Comparison of ENCODE assay signal across 8 cellular contexts in genomic region chr3:161171113-161171512, GRCh38. TPM values are rescaled to one million over a fixed set of nuclear protein-coding genes. Genes with fewer than 3 reads are reported as not detected.
DNase-seq lines count a peak whose midpoint lies in the region; ATAC-seq and TF ChIP-seq lines count a peak whose summit lies in the region.

No MANE protein-coding gene starts in this region.

- H3K4me1 ChIP-seq in colonic mucosa = no peaks in the 10 kb centered on the region
- H3K4me1 ChIP-seq in right lobe of liver = no peaks in the 10 kb centered on the region
- no peaks in the 10 kb centered on the region for H3K4me1 ChIP-seq in smooth muscle cell (ENCODE audit: low read depth)
- peaks cover 0 to 6% (median 0%) of the 10 kb centered on the region in 6 donors for H3K4me1 ChIP-seq in spleen

- H3K36me3 ChIP-seq in colonic mucosa (no peaks in the 10 kb centered on the region), right lobe of liver (no peaks in the 10 kb centered on the region), smooth muscle cell (ENCODE audit: low read depth) (no peaks in the 10 kb centered on the region), spleen (no peaks in the 10 kb centered on the region)

- H3K4me2 ChIP-seq in smooth muscle cell = no peak overlapping the region

- H4K20me1 ChIP-seq in smooth muscle cell (ENCODE audit: low read depth) = no peaks in the 10 kb centered on the region

- intact Hi-C loops in colonic mucosa (cut with DNase I) (no loop called here), right lobe of liver (cut with DNase I) (no loop called here), spleen (cut with DNase I; ENCODE audit: low total_unique reads) (no loop called here)

- peak; percentile 54 to 99 (median 78) for ATAC-seq in right lobe of liver
- ATAC-seq in omental fat pad (ENCODE audit: low FRiP score) = no peak

- POLR2A ChIA-PET in AG04450 (lab: Yijun Ruan, JAX) = no interaction called here

- H3K9me3 ChIP-seq in AG04450 (ENCODE audit: control insufficient read depth, insufficient read depth, low read length) (no peaks in the 10 kb centered on the region; the same call in 1 of the 2 replicates), colonic mucosa (no peaks in the 10 kb centered on the region), right lobe of liver (no peaks in the 10 kb centered on the region), smooth muscle cell (replicated peaks; ENCODE audit: low read depth) (no peaks in the 10 kb centered on the region), spleen (peaks cover 0 to 16% (median 8%) of the 10 kb centered on the region in 8 donors)

- no peak overlapping the region for H3K4me3 ChIP-seq in AG04450 (ENCODE audit: low read depth, low read length)
- H3K4me3 ChIP-seq in colonic mucosa = no peak overlapping the region
- no peak overlapping the region for H3K4me3 ChIP-seq in right lobe of liver
- H3K4me3 ChIP-seq in smooth muscle cell = no peak overlapping the region
- H3K4me3 ChIP-seq in spleen = no peak overlapping the region

- no peaks in the 10 kb centered on the region for H3F3A ChIP-seq in smooth muscle cell (ENCODE audit: low read depth)

- H3K9ac ChIP-seq in colonic mucosa (ENCODE audit: low read depth in 2 of 2, low read length in 2 of 2) (no peak overlapping the region), smooth muscle cell (ENCODE audit: low read depth) (no peak overlapping the region)

- peak; percentile 29 for DNase-seq in AG04450 (ENCODE audit: low read depth, low spot score)
- peak; percentile 29 for DNase-seq in KG1 (lab: John Stamatoyannopoulos, UW)
- DNase-seq in colonic mucosa = peak; percentile 19
- DNase-seq in right lobe of liver = peak in 1 of 3 donors; percentile 56
- no peak for DNase-seq in smooth muscle cell (lab: John Stamatoyannopoulos, UW; ENCODE audit: unreplicated experiment)
- no peak for DNase-seq in spleen
- DNase-seq in activated CD8-positive, alpha-beta memory T cell treated with anti-CD3 and anti-CD28 coated beads, Interleukin-2, amount 50 U/mL, for 4 hours = no peak
- no peak for DNase-seq in omental fat pad (ENCODE audit: low spot score)

- no peak overlapping the region for H3K27ac ChIP-seq in AG04450 (ENCODE audit: low read depth, low read length)
- H3K27ac ChIP-seq in colonic mucosa = no peak overlapping the region
- H3K27ac ChIP-seq in right lobe of liver = no peak overlapping the region
- no peak overlapping the region for H3K27ac ChIP-seq in smooth muscle cell (ENCODE audit: low read depth)
- H3K27ac ChIP-seq in spleen = peak overlapping the region in 1 of 8 donors; percentile 20

- 45% methylated on average over 2 of the region's 2 CpGs for WGBS in right lobe of liver (ENCODE audit: insufficient coverage, low coverage, low lambda C conversion rate, missing lambda C conversion rate)
- WGBS in smooth muscle cell (ENCODE audit: low lambda C conversion rate) = 52% methylated on average over 2 of the region's 2 CpGs
- 54 to 80% (median 63%) methylated on average over 2 of the region's 2 CpGs for WGBS in spleen, 5 donors

- CTCF ChIA-PET in AG04450 (lab: Charles Lee) = no interaction called here

- no peaks in the 10 kb centered on the region for H3K27me3 ChIP-seq in AG04450 (ENCODE audit: control insufficient read depth, insufficient read depth, low read length)
- no peaks in the 10 kb centered on the region for H3K27me3 ChIP-seq in colonic mucosa
- H3K27me3 ChIP-seq in right lobe of liver = no peaks in the 10 kb centered on the region
- H3K27me3 ChIP-seq in smooth muscle cell (ENCODE audit: low read depth) = no peaks in the 10 kb centered on the region
- no peaks in the 10 kb centered on the region for H3K27me3 ChIP-seq in spleen (replicated peaks in 1 of 7)

- H2AFZ ChIP-seq in smooth muscle cell (ENCODE audit: low read depth) = no peak overlapping the region

- TF ChIP-seq CTCF in AG04450 (IDR thresholded peaks at IDR 0.05; ENCODE audit: low read depth, low read length) (no peak), colonic mucosa (IDR thresholded peaks at IDR 0.05) (no peak), right lobe of liver (IDR thresholded peaks at IDR 0.05) (no peak), smooth muscle cell (IDR thresholded peaks at IDR 0.05; ENCODE audit: borderline replicate concordance, insufficient read depth, poor library complexity, severe bottlenecking) (no peak), spleen (IDR thresholded peaks at IDR 0.05 in 8 of 11, conservative IDR thresholded peaks at IDR 0.05 in 3 of 11) (no peak), omental fat pad (IDR thresholded peaks at IDR 0.05) (no peak)

- H3K79me2 ChIP-seq in smooth muscle cell (ENCODE audit: low read depth) = no peaks in the 10 kb centered on the region

- TF ChIP-seq POLR2A in right lobe of liver (IDR thresholded peaks at IDR 0.05) (no peak), spleen (IDR thresholded peaks at IDR 0.05) (no peak)

RNA-seq across cellular contexts. Expression of gene NMD3, which starts 50.0 kb away (rescaled TPM):
- polyA plus RNA-seq in AG04450 (2011; rRNA removed) (61.0 and 70.5 TPM in 2 replicates), smooth muscle cell (32.8 and 40.2 TPM in 2 replicates), spleen (10 to 100 TPM; 13.3 to 21.8 (median 17.1) TPM)
- polyA minus RNA-seq in AG04450 (2011; rRNA and poly(A)+ RNA removed) = 62.8 and 76.1 TPM in 2 replicates
- total RNA-seq in colonic mucosa (10 to 100 TPM; 33.5 to 45.5 TPM), right lobe of liver (10 to 100 TPM; 33.3 to 46.7 (median 42.2) TPM), smooth muscle cell (70.1 and 84.7 TPM in 2 replicates), spleen (10 to 100 TPM; 26.8 to 46.6 (median 38.7) TPM), omental fat pad (10 to 100 TPM; 40.7 to 55.0 (median 48.3) TPM)

Comparison
In these comparisons a context has a peak if more than half of its experiments do, and no peak if none do; other contexts are left out.
1. DNase-seq: peak in AG04450 (single experiment), KG1 (single experiment) and colonic mucosa (single experiment); none in smooth muscle cell (single experiment), spleen (single experiment), activated CD8-positive, alpha-beta memory T cell treated with anti-CD3 and anti-CD28 coated beads, Interleukin-2, amount 50 U/mL, for 4 hours (single experiment) and omental fat pad (single experiment).